In the genomic region with DNA sequence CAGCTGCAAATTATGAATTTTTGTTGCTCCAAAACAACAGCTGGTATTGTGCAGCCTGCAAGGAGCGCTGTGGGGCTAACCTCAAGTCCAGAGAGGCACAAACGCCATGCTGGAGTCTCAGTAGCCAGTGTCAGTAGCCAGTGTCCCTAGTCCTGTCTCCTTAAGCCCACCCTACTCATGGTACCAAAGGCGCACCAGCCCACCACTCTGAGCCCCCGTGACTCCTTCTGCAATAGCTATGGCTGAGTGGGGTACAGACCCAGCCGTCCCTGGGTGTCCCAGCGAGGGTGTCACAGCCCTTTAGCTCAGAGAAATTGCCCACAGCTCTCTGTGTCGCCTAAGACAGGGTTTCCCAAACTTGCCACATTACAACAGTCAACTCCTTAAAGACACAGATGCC, we compare ENCODE assay signal across 12 cellular contexts.
"Had no signal": no experiment of that assay in that cellular context is flagged by ENCODE, and none has a peak within 500 bp of the region (broad histone marks: within the 10 kb centered on the region; RNA-seq: fewer than 3 reads in every experiment).

No MANE protein-coding gene starts in this region.

- H3K4me3 ChIP-seq: hepatocyte, mucosa of descending colon, prostate gland, tibial nerve had no signal

- H3K27ac ChIP-seq: hepatocyte, prostate gland had no signal

- ATAC-seq: esophagus mucosa; left lobe of liver; mucosa of descending colon; stimulated activated memory B cell treated with anti-CD40 and anti-IgM and Interleukin-4, amounts not matched to agents 10 μg/mL and 1 μg/mL and 100 μg/mL, for 72 hours had no signal

- H3K4me2 ChIP-seq: hepatocyte had no signal

- H2AFZ ChIP-seq: hepatocyte had no signal

- H3K9me3 ChIP-seq: mucosa of descending colon, prostate gland, tibial nerve had no signal

- H3K27me3 ChIP-seq: hepatocyte, tibial nerve had no signal

- H3K36me3 ChIP-seq: prostate gland, tibial nerve had no signal

- DNase-seq: activated CD4-positive, alpha-beta T cell treated with anti-CD3 and anti-CD28 coated beads, Interleukin-2, amount 10 ng/mL, durations not matched to agents 7 days and 5 days; activated CD4-positive, CD25-positive, alpha-beta regulatory T cell; activated naive CD4-positive, alpha-beta T cell treated with anti-CD3 and anti-CD28 coated beads, Interleukin-2, amount 10 ng/mL, durations not matched to agents 7 days and 5 days; islet precursor cell; occipital lobe had no signal

- H3K79me2 ChIP-seq: hepatocyte had no signal
